In the genomic region with DNA sequence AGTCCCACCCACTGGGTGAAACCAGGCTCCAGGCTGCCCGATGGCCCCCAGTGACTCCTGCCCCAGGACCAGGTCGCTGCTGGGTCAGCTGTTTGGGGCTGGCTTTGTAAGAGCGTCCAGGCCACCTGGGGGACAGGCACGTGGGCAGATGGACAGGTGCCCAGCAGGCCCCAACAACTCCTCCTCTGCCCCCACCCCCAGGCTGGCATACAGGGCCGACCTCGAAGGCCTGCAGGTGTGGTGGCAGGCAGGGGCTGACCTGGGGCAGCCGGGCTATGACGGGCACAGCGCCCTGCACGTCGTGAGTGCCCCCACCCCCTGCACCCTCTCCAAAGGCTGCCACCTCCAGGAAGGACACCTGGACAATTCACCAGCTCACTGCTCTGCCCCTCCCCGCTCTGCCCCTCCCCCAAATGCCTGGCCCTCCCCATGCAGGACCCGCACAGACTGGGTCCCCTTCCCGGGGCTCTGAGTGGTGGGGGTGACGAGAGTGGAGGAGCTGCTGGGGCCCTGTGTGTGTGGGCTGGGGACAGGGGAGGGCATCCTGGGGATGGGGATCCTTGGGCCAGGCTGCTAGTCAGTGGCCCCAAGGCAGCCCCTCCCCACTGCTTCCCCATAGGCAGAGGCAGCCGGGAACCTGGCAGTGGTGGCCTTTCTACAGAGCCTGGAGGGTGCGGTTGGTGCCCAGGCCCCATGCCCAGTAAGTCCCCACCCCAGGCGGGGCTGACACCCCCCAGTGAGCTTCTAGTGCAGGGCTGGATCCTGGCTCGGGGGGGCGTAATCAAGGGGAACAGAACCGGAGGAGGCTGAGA, we compare ENCODE assay signal across 23 cellular contexts. TPM values are rescaled to one million over a fixed set of nuclear protein-coding genes. Genes with fewer than 3 reads are reported as not detected.
DNase-seq lines count a peak whose midpoint lies in the region; ATAC-seq and TF ChIP-seq lines count a peak whose summit lies in the region.
"Had no signal": no experiment of that assay in that cellular context is flagged by ENCODE, and none has a peak within 500 bp of the region (broad histone marks: within the 10 kb centered on the region; RNA-seq: fewer than 3 reads in every experiment).

No MANE protein-coding gene starts in this region.

- H3K9me3 ChIP-seq in Peyer's patch (no peaks in the 10 kb centered on the region), neural progenitor cell (ENCODE audit: low read depth) (no peaks in the 10 kb centered on the region), OCI-LY7 (ENCODE audit: low read length) (no peaks in the 10 kb centered on the region)
- H3K9me3 ChIP-seq: ascending aorta, heart right ventricle, thoracic aorta had no signal

- no TSS peak for BruUV-seq in Calu3 (replicated peaks; lab: Mats Ljungman, UMichigan)
- BruUV-seq in OCI-LY7 (replicated peaks; lab: Mats Ljungman, UMichigan), result no TSS peak

- in situ Hi-C loops in ACHN (cut with HindIII; ENCODE audit: low pct_ligation_motif_present, low pct_unique_long_range_greater_than_20kb, low sequenced_read_pairs), result no loop called here

- H3K36me3 Mint-ChIP-seq in Calu3 (ENCODE audit: insufficient read depth, unreplicated experiment), result peaks cover 17% of the 10 kb centered on the region
- no peaks in the 10 kb centered on the region for H3K36me3 Mint-ChIP-seq in neural progenitor cell
- H3K36me3 Mint-ChIP-seq: naive thymus-derived CD4-positive, alpha-beta T cell had no signal

- H3K27ac Mint-ChIP-seq in Calu3 (ENCODE audit: unreplicated experiment), result no peak overlapping the region
- no peak overlapping the region for H3K27ac Mint-ChIP-seq in neural progenitor cell
- H3K27ac Mint-ChIP-seq: naive thymus-derived CD4-positive, alpha-beta T cell; progenitor cell of endocrine pancreas had no signal

- ATAC-seq in left cardiac atrium, result no peak
- ATAC-seq: heart right ventricle; naive thymus-derived CD4-positive, alpha-beta T cell had no signal

- H3K36me3 ChIP-seq in Peyer's patch, result no peaks in the 10 kb centered on the region
- no peaks in the 10 kb centered on the region for H3K36me3 ChIP-seq in neural progenitor cell
- no peaks in the 10 kb centered on the region for H3K36me3 ChIP-seq in OCI-LY7 (ENCODE audit: insufficient read depth, low read length)
- H3K36me3 ChIP-seq: ascending aorta, heart right ventricle, thoracic aorta had no signal

- H4K20me1 ChIP-seq in neural progenitor cell (ENCODE audit: low read depth), result peaks cover 6% of the 10 kb centered on the region
- H4K20me1 ChIP-seq in OCI-LY7 (ENCODE audit: insufficient read depth, low read length), result no peaks in the 10 kb centered on the region

- H3K9me2 ChIP-seq in OCI-LY7 (ENCODE audit: insufficient read depth, low read length), result no peaks in the 10 kb centered on the region

- H3K27ac ChIP-seq in Peyer's patch (no peak overlapping the region), neural progenitor cell (no peak overlapping the region), OCI-LY7 (ENCODE audit: low read depth, low read length, poor library complexity, severe bottlenecking) (no peak overlapping the region)
- H3K27ac ChIP-seq: ascending aorta, heart right ventricle, KMS-11, thoracic aorta had no signal

- DNase-seq in Calu3, result peak; percentile 2
- DNase-seq in Peyer's patch, result peak in 2 of 3 donors; percentile 38 to 50
- peak; percentile 16 for DNase-seq in left cardiac atrium
- DNase-seq in posterior vena cava (ENCODE audit: low spot score), result peak; percentile 76
- no peak for DNase-seq in neural progenitor cell (ENCODE audit: low spot score)
- no peak for DNase-seq in OCI-LY7 (ENCODE audit: low spot score)
- DNase-seq in ACHN, result no peak
- DNase-seq: activated CD4-positive, alpha-beta T cell treated with anti-CD3 and anti-CD28 coated beads, Interleukin-2, amount 50 U/mL, for 4 hours; activated naive CD4-positive, alpha-beta T cell; activated T-cell treated with anti-CD3 and anti-CD28 coated beads for 4 hours; cerebellar nuclear complex; DND-41; effector memory CD4-positive, alpha-beta T cell; naive thymus-derived CD4-positive, alpha-beta T cell; NCI-H1048; NCI-H2081 treated with DMSO at 0.1 percent for 48 hours; NCI-H510A; SHP77 had no signal

- intact Hi-C loops in Calu3 (cut with micrococcal nuclease; ENCODE audit: unreplicated experiment), result no loop called here
- intact Hi-C loops in left cardiac atrium (cut with DNase I), result no loop called here
- intact Hi-C loops in posterior vena cava (cut with DNase I), result loop anchor here in 1 of 2 donors (5.0 kb wide), 1 partner anchor 156 kb away; no protein-coding TSS in a partner anchor
- intact Hi-C loops in OCI-LY7 (cut with micrococcal nuclease; ENCODE audit: unreplicated experiment), result no loop called here

- CTCF ChIA-PET in Calu3 (lab: Charles Lee) (interaction anchor here (1.0 kb wide), 1 partner anchor 18 kb away, joined by 3 read pairs; no protein-coding TSS in a partner anchor), OCI-LY7 (lab: Charles Lee; ENCODE audit: unreplicated experiment) (no interaction called here)

- peaks cover 0 to 6% (median 0%) of the 10 kb centered on the region in 4 donors for H3K4me1 ChIP-seq in Peyer's patch
- peaks cover 18% of the 10 kb centered on the region for H3K4me1 ChIP-seq in neural progenitor cell
- H3K4me1 ChIP-seq in OCI-LY7 (ENCODE audit: insufficient read depth, low read length, poor library complexity, severe bottlenecking), result no peaks in the 10 kb centered on the region
- H3K4me1 ChIP-seq: ascending aorta had no signal

- H3K4me3 ChIP-seq in Peyer's patch (no peak overlapping the region), neural progenitor cell (no peak overlapping the region), OCI-LY7 (ENCODE audit: low read depth, low read length, poor library complexity, severe bottlenecking) (no peak overlapping the region)
- H3K4me3 ChIP-seq: ascending aorta, heart right ventricle, thoracic aorta had no signal

- no peak overlapping the region for H3K9ac ChIP-seq in neural progenitor cell
- H3K9ac ChIP-seq: KMS-11 had no signal

- H3F3A ChIP-seq in neural progenitor cell (ENCODE audit: low read depth), result no peaks in the 10 kb centered on the region

- peaks cover 0 to 4% of the 10 kb centered on the region in 2 donors for H3K27me3 ChIP-seq in Peyer's patch
- H3K27me3 ChIP-seq in neural progenitor cell, result peaks cover 25% of the 10 kb centered on the region
- H3K27me3 ChIP-seq: ascending aorta had no signal

- H2AFZ ChIP-seq in neural progenitor cell (replicated peaks), result no peak overlapping the region
- H2AFZ ChIP-seq in OCI-LY7 (ENCODE audit: low read length), result no peak overlapping the region

- no peak for TF ChIP-seq POLR2A in Peyer's patch (IDR thresholded peaks at IDR 0.05)

- H3K9me3 Mint-ChIP-seq in Calu3 (ENCODE audit: low read depth, unreplicated experiment) (no peaks in the 10 kb centered on the region), neural progenitor cell (no peaks in the 10 kb centered on the region)
- H3K9me3 Mint-ChIP-seq: naive thymus-derived CD4-positive, alpha-beta T cell had no signal

- H3K27me3 Mint-ChIP-seq in Calu3 (ENCODE audit: unreplicated experiment) (peaks cover 29% of the 10 kb centered on the region), neural progenitor cell (ENCODE audit: insufficient read depth, low read depth) (peaks cover 21% of the 10 kb centered on the region)

- POLR2A ChIA-PET in OCI-LY7 (lab: Charles Lee), result no interaction called here

- no peak for TF ChIP-seq CTCF in Calu3 (IDR thresholded peaks at IDR 0.05; ENCODE audit: unreplicated experiment)
- TF ChIP-seq CTCF in Peyer's patch (IDR thresholded peaks at IDR 0.05), result no peak
- TF ChIP-seq CTCF in neural progenitor cell (IDR thresholded peaks at IDR 0.05), result no peak
- no peak for TF ChIP-seq CTCF in OCI-LY7 (conservative IDR thresholded peaks at IDR 0.05; ENCODE audit: low read length)

- H3K4me3 Mint-ChIP-seq in Calu3 (ENCODE audit: low read depth, unreplicated experiment) (no peak overlapping the region), neural progenitor cell (no peak overlapping the region)
- H3K4me3 Mint-ChIP-seq: naive thymus-derived CD4-positive, alpha-beta T cell had no signal

- no peaks in the 10 kb centered on the region for H3K4me1 Mint-ChIP-seq in Calu3 (ENCODE audit: low read depth, unreplicated experiment)
- peaks cover 17% of the 10 kb centered on the region for H3K4me1 Mint-ChIP-seq in neural progenitor cell

- H3K4me2 ChIP-seq in neural progenitor cell (no peak overlapping the region), OCI-LY7 (ENCODE audit: low read length) (no peak overlapping the region)
- H3K4me2 ChIP-seq: KMS-11 had no signal

- H3K79me2 ChIP-seq in neural progenitor cell (ENCODE audit: low read depth) (no peaks in the 10 kb centered on the region), OCI-LY7 (ENCODE audit: insufficient read depth, low read depth, low read length) (no peaks in the 10 kb centered on the region)

RNA-seq across cellular contexts. Expression of gene ASPG, which starts 26.0 kb away (rescaled TPM):
- total RNA-seq in Calu3 (2022) (not detected in 2 replicates), Peyer's patch (1 to 10 TPM in 3 of 4 donors, not detected in 1; 1.2 to 7.4 (median 2.3) TPM), left cardiac atrium (100 to 1,000 TPM in 1 of 2 donors, 10 to 100 TPM in 1; 92.0 to 168 TPM), posterior vena cava (1 to 10 TPM; 1.3 to 3.2 TPM), neural progenitor cell (ENCODE audit: low replicate concordance) (0.87 and 1.2 TPM in 2 replicates), OCI-LY7 (2022) (not detected in 2 replicates)
- not detected in 2 replicates for total RNA-seq in OCI-LY7 (2014; rRNA removed; shearing (Covaris generic))
- total RNA-seq: ascending aorta, progenitor cell of endocrine pancreas had no signal

RNA-seq across cellular contexts. Expression of gene KIF26A, which starts 26.9 kb away (rescaled TPM):
- total RNA-seq in Calu3 (2022) (0.07 TPM in 2 replicates), Peyer's patch (1 to 10 TPM in 3 of 4 donors, under 1 TPM in 1; 0.53 to 5.8 (median 1.6) TPM), left cardiac atrium (1 to 10 TPM; 7.6 to 8.1 TPM), posterior vena cava (1 to 10 TPM; 5.0 to 6.9 TPM), neural progenitor cell (ENCODE audit: low replicate concordance) (6.1 and 40.2 TPM in 2 replicates), OCI-LY7 (2022) (not detected in 2 replicates)
- not detected in 2 replicates for total RNA-seq in OCI-LY7 (2014; rRNA removed; shearing (Covaris generic))

Comparison
In these comparisons a context has a peak if more than half of its experiments do, and no peak if none do; other contexts are left out.
1. DNase-seq: peak in Calu3 (single experiment), Peyer's patch (2 of 3), left cardiac atrium (single experiment) and posterior vena cava (single experiment); none in neural progenitor cell (single experiment), OCI-LY7 (single experiment) and ACHN (single experiment).
2. RNA of gene ASPG, which starts 26.0 kb away (total RNA-seq): 92.0 to 168 TPM in left cardiac atrium; 1.2 to 7.4 TPM in Peyer's patch, 1.3 to 3.2 TPM in posterior vena cava, 0.87 to 1.2 TPM in neural progenitor cell, not detected in Calu3 and not detected in OCI-LY7; every median in the first group is over 10 times any median in the second.